8 cellular contexts compared by ENCODE assay signal in genomic region chr14:67694791-67695393, GRCh38. TPM values are rescaled to one million over a fixed set of nuclear protein-coding genes. Genes with fewer than 3 reads are reported as not detected.
DNase-seq lines count a peak whose midpoint lies in the region; ATAC-seq and TF ChIP-seq lines count a peak whose summit lies in the region.

No MANE protein-coding gene starts in this region.

- peak overlapping the region; percentile 95 for H3K9ac ChIP-seq in neural cell (ENCODE audit: low read length)

- H3K27ac ChIP-seq in Panc1 (ENCODE audit: low read length) (peak overlapping the region; percentile 92), neural cell (ENCODE audit: low read length) (peak overlapping the region; percentile 97)

- TF ChIP-seq RAD21 in neural cell (conservative IDR thresholded peaks at IDR 0.05), result no peak

- POLR2A ChIA-PET in Panc1 (lab: Charles Lee), result no interaction called here

- peak overlapping the region; percentile 95 for H3K4me3 Mint-ChIP-seq in activated T-helper 1 cell treated with anti-CD3 and anti-CD28 coated beads, Interleukin-12 subunit alpha, Interleukin-12 subunit beta, Interleukin-2, Interleukin-4 antibody, amounts not matched to agents 30 ng/mL and 10 ng/mL and 1 ng/mL, durations not matched to agents 14 hours and 24 hours and 36 hours

- peak overlapping the region; percentile 97 for H3K4me3 ChIP-seq in Panc1 (ENCODE audit: low read depth in 2 of 2, low read length in 2 of 2)
- H3K4me3 ChIP-seq in fibroblast of pulmonary artery (replicated peaks; ENCODE audit: low read depth, low read length), result peak overlapping the region; percentile 99
- H3K4me3 ChIP-seq in neural cell (ENCODE audit: low read length), result peak overlapping the region; percentile 76

- H3K27me3 ChIP-seq in Panc1 (ENCODE audit: control insufficient read depth, insufficient read depth, low read length) (no peaks in the 10 kb centered on the region), neural cell (ENCODE audit: insufficient read depth, low read depth, low read length) (no peaks in the 10 kb centered on the region)

- TSS peak; percentile 66 for BruUV-seq in Panc1 (replicated peaks; lab: Mats Ljungman, UMichigan)

- peak overlapping the region; percentile 31 for H3K4me2 ChIP-seq in neural cell (ENCODE audit: low read length)

- H3F3A ChIP-seq in neural cell (ENCODE audit: insufficient read depth, low read length, poor library complexity, severe bottlenecking), result no peaks in the 10 kb centered on the region

- H4K20me1 ChIP-seq in neural cell (ENCODE audit: insufficient read depth), result no peaks in the 10 kb centered on the region

- H3K79me2 ChIP-seq in neural cell (replicated peaks; ENCODE audit: insufficient read depth, low read length), result peaks cover 39% of the 10 kb centered on the region

- H3K9me3 Mint-ChIP-seq in activated T-helper 1 cell treated with anti-CD3 and anti-CD28 coated beads, Interleukin-12 subunit alpha, Interleukin-12 subunit beta, Interleukin-2, Interleukin-4 antibody, amounts not matched to agents 30 ng/mL and 10 ng/mL and 1 ng/mL, durations not matched to agents 14 hours and 24 hours and 36 hours, result no peaks in the 10 kb centered on the region

- in situ Hi-C loops in KBM-7 (cut with MboI; ENCODE audit: low pct_unique_long_range_greater_than_20kb, low sequenced_read_pairs) (no loop called here), Panc1 (cut with HindIII; ENCODE audit: low pct_unique_long_range_greater_than_20kb, low sequenced_read_pairs) (no loop called here)

- H3K27me3 Mint-ChIP-seq in activated T-helper 1 cell treated with anti-CD3 and anti-CD28 coated beads, Interleukin-12 subunit alpha, Interleukin-12 subunit beta, Interleukin-2, Interleukin-4 antibody, amounts not matched to agents 30 ng/mL and 10 ng/mL and 1 ng/mL, durations not matched to agents 14 hours and 24 hours and 36 hours (ENCODE audit: insufficient read depth), result no peaks in the 10 kb centered on the region

- H3K36me3 Mint-ChIP-seq in activated T-helper 1 cell treated with anti-CD3 and anti-CD28 coated beads, Interleukin-12 subunit alpha, Interleukin-12 subunit beta, Interleukin-2, Interleukin-4 antibody, amounts not matched to agents 30 ng/mL and 10 ng/mL and 1 ng/mL, durations not matched to agents 14 hours and 24 hours and 36 hours (ENCODE audit: low read depth), result peaks cover 21% of the 10 kb centered on the region

- intact Hi-C loops in Panc1 (cut with micrococcal nuclease; ENCODE audit: unreplicated experiment), result no loop called here
- intact Hi-C loops in activated T-helper 1 cell treated with anti-CD3 and anti-CD28 coated beads, Interleukin-12 subunit alpha, Interleukin-12 subunit beta, Interleukin-2, Interleukin-4 antibody, amounts not matched to agents 30 ng/mL and 10 ng/mL and 1 ng/mL, durations not matched to agents 14 hours and 24 hours and 36 hours (cut with micrococcal nuclease), result loop anchor here (1.0 to 5.0 kb wide), 12 partner anchors 9 to 1186 kb away; partner anchors contain the start of genes ARG2, EIF2S1, GPHN and PALS1

- H3K4me1 ChIP-seq in Panc1 (ENCODE audit: control insufficient read depth, insufficient read depth, low read length), result no peaks in the 10 kb centered on the region; the same call in 1 of the 2 replicates

- no peaks in the 10 kb centered on the region for H3K9me2 ChIP-seq in neural cell (ENCODE audit: insufficient read depth, low read length)

- ATAC-seq in GM21723 (IDR thresholded peaks at IDR 0.05; ENCODE audit: unreplicated experiment) (peak; percentile 88), Panc1 (peak; percentile 84)

- DNase-seq in DMS79 treated with DMSO at 0.1 percent for 48 hours (lab: John Stamatoyannopoulos, UW), result peak; percentile 87
- DNase-seq in KBM-7, result peak; percentile 76
- no peak for DNase-seq in Panc1 (ENCODE audit: low read depth, low spot score)
- peak; percentile 72 for DNase-seq in activated T-helper 1 cell treated with anti-CD3 and anti-CD28 coated beads, Interleukin-12 subunit alpha, Interleukin-12 subunit beta, Interleukin-2, Interleukin-4 antibody, amounts not matched to agents 30 ng/mL and 10 ng/mL and 1 ng/mL, durations not matched to agents 14 hours and 24 hours and 36 hours (ENCODE audit: low spot score)
- peak; percentile 92 for DNase-seq in fibroblast of pulmonary artery (ENCODE audit: low read depth)
- peak; percentile 87 for DNase-seq in stromal cell of bone marrow (ENCODE audit: low read depth)

- TF ChIP-seq CTCF in Panc1 (IDR thresholded peaks at IDR 0.05), result no peak
- no peak for TF ChIP-seq CTCF in fibroblast of pulmonary artery (IDR thresholded peaks at IDR 0.05; ENCODE audit: low read length, missing control alignments)
- TF ChIP-seq CTCF in neural cell (IDR thresholded peaks at IDR 0.05; ENCODE audit: poor library complexity, severe bottlenecking), result no peak

- TF ChIP-seq EP300 in neural cell (conservative IDR thresholded peaks at IDR 0.05; ENCODE audit: poor library complexity, severe bottlenecking), result peak; percentile 41

- H2AFZ ChIP-seq in neural cell (ENCODE audit: low read depth, low read length), result peak overlapping the region; percentile 86

- H3K9me3 ChIP-seq in Panc1 (ENCODE audit: control insufficient read depth, insufficient read depth, low read depth, low read length) (no peaks in the 10 kb centered on the region), neural cell (ENCODE audit: low read length) (no peaks in the 10 kb centered on the region)

- peak overlapping the region; percentile 98 for H3K27ac Mint-ChIP-seq in activated T-helper 1 cell treated with anti-CD3 and anti-CD28 coated beads, Interleukin-12 subunit alpha, Interleukin-12 subunit beta, Interleukin-2, Interleukin-4 antibody, amounts not matched to agents 30 ng/mL and 10 ng/mL and 1 ng/mL, durations not matched to agents 14 hours and 24 hours and 36 hours

- CTCF ChIA-PET in Panc1 (lab: Charles Lee), result interaction anchor here (0.6 kb wide), 1 partner anchor 132 kb away, joined by 6 read pairs; no protein-coding TSS in a partner anchor

- H3K4me1 Mint-ChIP-seq in activated T-helper 1 cell treated with anti-CD3 and anti-CD28 coated beads, Interleukin-12 subunit alpha, Interleukin-12 subunit beta, Interleukin-2, Interleukin-4 antibody, amounts not matched to agents 30 ng/mL and 10 ng/mL and 1 ng/mL, durations not matched to agents 14 hours and 24 hours and 36 hours (ENCODE audit: low read depth), result peaks cover 42% of the 10 kb centered on the region

- H3K36me3 ChIP-seq in Panc1 (ENCODE audit: control insufficient read depth, insufficient read depth, low read length) (peaks cover 10% of the 10 kb centered on the region; the same call in 1 of the 2 replicates), neural cell (ENCODE audit: insufficient read depth, low read length) (peaks cover 4% of the 10 kb centered on the region)

TF ChIP-seq in neural cell, 6 proteins besides CTCF, POLR2A, EP300 and RAD21:
- no peak for TF ChIP-seq TAF1 (IDR thresholded peaks at IDR 0.05; ENCODE audit: low read depth)
- peak; percentile 7 for TF ChIP-seq MXI1 (conservative IDR thresholded peaks at IDR 0.05; ENCODE audit: poor library complexity, severe bottlenecking)
- no peak for TF ChIP-seq SMC3 (conservative IDR thresholded peaks at IDR 0.05; ENCODE audit: poor library complexity)
- peak; percentile 85 for TF ChIP-seq POLR2AphosphoS5 (IDR thresholded peaks at IDR 0.05)
- TF ChIP-seq REST (IDR thresholded peaks at IDR 0.05; ENCODE audit: borderline replicate concordance), result peak; percentile 54
- no peak for TF ChIP-seq EZH2 (IDR thresholded peaks at IDR 0.05; ENCODE audit: borderline replicate concordance, insufficient read depth, low read length, poor library complexity, severe bottlenecking)

RNA-seq across cellular contexts. Expression of gene RDH11, which starts 0.7 kb away (rescaled TPM):
- 45.1 TPM for total RNA-seq in Panc1 (2021; ENCODE audit: unreplicated experiment)
- polyA plus RNA-seq in Panc1 (2012; ENCODE audit: insufficient read length), result 44.7 TPM
- total RNA-seq in activated T-helper 1 cell treated with anti-CD3 and anti-CD28 coated beads, Interleukin-12 subunit alpha, Interleukin-12 subunit beta, Interleukin-2, Interleukin-4 antibody, amounts not matched to agents 30 ng/mL and 10 ng/mL and 1 ng/mL, durations not matched to agents 14 hours and 24 hours and 36 hours, result 63.2 and 66.1 TPM in 2 replicates
- 179 and 190 TPM in 2 replicates for polyA plus RNA-seq in neural cell
- polyA minus RNA-seq in neural cell, result 111 and 115 TPM in 2 replicates

RNA-seq across cellular contexts. Expression of gene RDH12, which starts 6.8 kb away (rescaled TPM):
- not detected for total RNA-seq in Panc1 (2021; ENCODE audit: unreplicated experiment)
- not detected for polyA plus RNA-seq in Panc1 (2012; ENCODE audit: insufficient read length)
- not detected in 2 replicates for total RNA-seq in activated T-helper 1 cell treated with anti-CD3 and anti-CD28 coated beads, Interleukin-12 subunit alpha, Interleukin-12 subunit beta, Interleukin-2, Interleukin-4 antibody, amounts not matched to agents 30 ng/mL and 10 ng/mL and 1 ng/mL, durations not matched to agents 14 hours and 24 hours and 36 hours
- polyA plus RNA-seq in neural cell, result 0.56 TPM in 1 of 2 replicates, not detected in the other
- not detected in 2 replicates for polyA minus RNA-seq in neural cell

RNA-seq across cellular contexts. Expression of gene VTI1B, which starts 20.5 kb away (rescaled TPM):
- total RNA-seq in Panc1 (2021; ENCODE audit: unreplicated experiment), result 84.9 TPM
- 77.0 TPM for polyA plus RNA-seq in Panc1 (2012; ENCODE audit: insufficient read length)
- total RNA-seq in activated T-helper 1 cell treated with anti-CD3 and anti-CD28 coated beads, Interleukin-12 subunit alpha, Interleukin-12 subunit beta, Interleukin-2, Interleukin-4 antibody, amounts not matched to agents 30 ng/mL and 10 ng/mL and 1 ng/mL, durations not matched to agents 14 hours and 24 hours and 36 hours, result 77.7 and 77.8 TPM in 2 replicates
- polyA plus RNA-seq in neural cell, result 78.6 and 87.1 TPM in 2 replicates
- polyA minus RNA-seq in neural cell, result 63.3 and 71.7 TPM in 2 replicates
